7 cellular contexts compared by ENCODE assay signal in genomic region chr6:169635345-169635744, GRCh38.
"Had no signal": no experiment of that assay in that cellular context is flagged by ENCODE, and none has a peak within 500 bp of the region (broad histone marks: within the 10 kb centered on the region; RNA-seq: fewer than 3 reads in every experiment).

No MANE protein-coding gene starts in this region.

- H2AFZ ChIP-seq: GM23248 had no signal

- H3K4me1 Mint-ChIP-seq: H9 had no signal

- H3K27ac ChIP-seq: GM23248, HL-60 had no signal

- H3K4me3 ChIP-seq: GM23248, K562 had no signal

- H3K27ac Mint-ChIP-seq: H9 had no signal

- H3K4me3 Mint-ChIP-seq: H9 had no signal

- H3K9ac ChIP-seq: GM23248 had no signal

- ATAC-seq: K562 had no signal

- H3K9me3 Mint-ChIP-seq: H9 had no signal

- DNase-seq: GM23248, GOT3, H9, HCEC 1CT, IMR-90 had no signal
